3 cellular contexts compared by ENCODE assay signal in genomic region chr3:36945326-36945980, GRCh38.
TF ChIP-seq lines count a peak whose summit lies in the region.

No MANE protein-coding gene starts in this region.

TF ChIP-seq in A549, 52 proteins besides CTCF, POLR2A, EP300 and RAD21:
- TF ChIP-seq ZFP36 (IDR thresholded peaks at IDR 0.05; ENCODE audit: borderline replicate concordance, partially characterized antibody) (no peak), BCL3 (IDR thresholded peaks at IDR 0.05) (no peak), JUN (IDR thresholded peaks at IDR 0.05) (no peak), TP53 (CRISPR knock-in tag; IDR thresholded peaks at IDR 0.05) (no peak), CBX8 (IDR thresholded peaks at IDR 0.05) (no peak), KDM1A (IDR thresholded peaks at IDR 0.05; ENCODE audit: low read depth) (no peak), NR3C1 (IDR thresholded peaks at IDR 0.05) (no peak), HOXA7 (CRISPR knock-in tag; IDR thresholded peaks at IDR 0.05) (no peak), KDM5A (IDR thresholded peaks at IDR 0.05) (no peak), POLR2AphosphoS2 (conservative IDR thresholded peaks at IDR 0.05; ENCODE audit: low read length) (no peak)

TF ChIP-seq in IMR-90, 13 proteins besides CTCF, POLR2A, EP300 and RAD21:
- TF ChIP-seq CEBPB (IDR thresholded peaks at IDR 0.05; ENCODE audit: low read depth, low read length) (no peak), MXI1 (IDR thresholded peaks at IDR 0.05; ENCODE audit: borderline replicate concordance, low read depth, low read length) (no peak), NFE2L2 (IDR thresholded peaks at IDR 0.05; ENCODE audit: low read depth, low read length) (no peak), USF2 (IDR thresholded peaks at IDR 0.05; ENCODE audit: low read depth, low read length) (no peak), FOS (IDR thresholded peaks at IDR 0.05; ENCODE audit: low read depth, low read length) (no peak), RCOR1 (IDR thresholded peaks at IDR 0.05; ENCODE audit: insufficient replicate concordance, low read length) (no peak), ELK1 (IDR thresholded peaks at IDR 0.05; ENCODE audit: borderline replicate concordance, low read depth, low read length) (no peak), MAFK (IDR thresholded peaks at IDR 0.05; ENCODE audit: low read depth, low read length) (no peak), BHLHE40 (IDR thresholded peaks at IDR 0.05; ENCODE audit: low read depth, low read length) (no peak), RFX5 (IDR thresholded peaks at IDR 0.05; ENCODE audit: low read depth, low read length) (no peak), MAZ (IDR thresholded peaks at IDR 0.05; ENCODE audit: borderline replicate concordance, low read depth, low read length) (no peak), SMC3 (IDR thresholded peaks at IDR 0.05; ENCODE audit: low read depth, low read length) (no peak), CHD1 (IDR thresholded peaks at IDR 0.05; ENCODE audit: low read depth, low read length) (no peak)

TF ChIP-seq in H1, 55 proteins besides CTCF, POLR2A, EP300 and RAD21:
- no peak for TF ChIP-seq ZNF274 (IDR thresholded peaks at IDR 0.05; ENCODE audit: borderline replicate concordance, extremely low read depth, low read length)
- no peak for TF ChIP-seq FOSL1 (IDR thresholded peaks at IDR 0.05; ENCODE audit: insufficient read depth, low read depth, low read length)
